In the genomic region with DNA sequence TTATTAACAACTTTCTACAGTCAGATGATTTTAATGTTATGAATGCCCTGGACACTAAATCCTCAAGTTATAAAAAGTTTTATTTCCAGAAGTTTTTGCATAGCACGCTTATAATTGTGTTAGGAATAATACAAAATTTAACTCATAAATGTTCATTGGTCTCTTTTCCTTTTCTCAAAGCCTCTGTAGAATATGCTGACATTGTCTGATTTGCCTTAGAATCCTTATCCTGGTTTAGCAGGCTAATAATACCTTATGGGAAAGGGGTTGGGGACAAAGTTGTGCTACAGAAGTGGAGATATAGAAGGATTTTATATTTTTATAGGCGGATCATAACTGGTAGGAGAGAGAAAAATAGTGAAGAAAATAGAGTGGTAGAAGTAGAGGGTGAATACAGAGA, we compare ENCODE assay signal across 11 cellular contexts.
"Had no signal": no experiment of that assay in that cellular context is flagged by ENCODE, and none has a peak within 500 bp of the region (broad histone marks: within the 10 kb centered on the region; RNA-seq: fewer than 3 reads in every experiment).

No MANE protein-coding gene starts in this region.

- H3K27ac ChIP-seq: GM23248 had no signal

- H3K4me1 ChIP-seq: HAP-1 had no signal

- H3K4me1 Mint-ChIP-seq: GM23338, H9 had no signal

- FAIRE-seq: H1, H54 had no signal

- DNase-seq: GM23248, GOT3, H7, H9, HCEC 1CT, HFFc6 had no signal

- H3K4me3 Mint-ChIP-seq: GM23338, H9, HFFc6 had no signal

- ATAC-seq: GM23338, HCT116 had no signal

- H3K4me2 ChIP-seq: GM23338 had no signal

- H3K27ac Mint-ChIP-seq: GM23338, H9, HFFc6 had no signal

- H3K36me3 ChIP-seq: HAP-1 had no signal

- H3K9ac ChIP-seq: GM23248 had no signal

- H3K9me3 ChIP-seq: HAP-1 had no signal

- H2AFZ ChIP-seq: GM23248, GM23338 had no signal

- H3K4me3 ChIP-seq: GM23248, GM23338, HAP-1 had no signal

- H3K9me3 Mint-ChIP-seq: GM23338, H9 had no signal
